In genomic region chr11:46616551-46617450, GRCh38 we compare ENCODE assay signal across 1 cellular context.
A peak's percentile ranks its signal among the peaks of the same experiment; 100 is the strongest.
TF ChIP-seq lines count a peak whose summit lies in the region.

TSS of gene HARBI1 (minus strand) at chr11:46617227. CDS start at chr11:46616237, 990 bp downstream.

TF ChIP-seq in K562, 482 proteins besides CTCF, POLR2A, EP300 and RAD21 (continued from another document and continues in another):
- TF ChIP-seq MNT (conservative IDR thresholded peaks at IDR 0.05) (peak; percentile 92 to 96), HMBOX1 (IDR thresholded peaks at IDR 0.05) (peak; percentile 15; the same call in 1 of the 2 replicates), ZC3H11A (IDR thresholded peaks at IDR 0.05; ENCODE audit: low read depth, low read length) (no peak), ZNF324 (CRISPR knock-in tag; IDR thresholded peaks at IDR 0.05) (no peak), ZBTB49 (CRISPR knock-in tag; IDR thresholded peaks at IDR 0.05; ENCODE audit: borderline replicate concordance) (no peak), KLF1 (tag; IDR thresholded peaks at IDR 0.05) (peak; percentile 66; the same call in 1 of the 2 replicates), CGGBP1 (CRISPR knock-in tag; IDR thresholded peaks at IDR 0.05) (peak; percentile 86; the same call in 1 of the 2 replicates), ZSCAN32 (CRISPR knock-in tag; IDR thresholded peaks at IDR 0.05) (no peak), FOXA1 (IDR thresholded peaks at IDR 0.05; ENCODE audit: borderline replicate concordance) (no peak), SRSF1 (IDR thresholded peaks at IDR 0.05; ENCODE audit: low read depth, low read length) (no peak), CBX8 (IDR thresholded peaks at IDR 0.05; ENCODE audit: borderline replicate concordance, extremely low read depth, low read depth, low read length, poor library complexity, severe bottlenecking) (no peak), TRIM25 (IDR thresholded peaks at IDR 0.05; ENCODE audit: borderline replicate concordance) (no peak), SMAD4 (CRISPR knock-in tag; conservative IDR thresholded peaks at IDR 0.05) (peak; percentile 60; the same call in 1 of the 2 replicates), PYGO2 (tag; IDR thresholded peaks at IDR 0.05) (no peak), RBFOX2 (IDR thresholded peaks at IDR 0.05; ENCODE audit: low read depth, low read length) (peak; percentile 91), CHD1 (IDR thresholded peaks at IDR 0.05; ENCODE audit: low read length) (no peak), CBX2 (IDR thresholded peaks at IDR 0.05; ENCODE audit: insufficient read depth, low read length, poor library complexity, severe bottlenecking) (no peak), RCOR1 (IDR thresholded peaks at IDR 0.05; ENCODE audit: borderline replicate concordance in 1 of 2, low read depth in 2 of 2, low read length in 2 of 2) (no peak), SPI1 (IDR thresholded peaks at IDR 0.05; ENCODE audit: borderline replicate concordance, low read depth, low read length) (no peak), KAT8 (IDR thresholded peaks at IDR 0.05; ENCODE audit: low read depth) (no peak), HMG20A (CRISPR knock-in tag; conservative IDR thresholded peaks at IDR 0.05) (no peak), ZNF764 (CRISPR knock-in tag; IDR thresholded peaks at IDR 0.05; ENCODE audit: low read depth) (no peak), DMBX1 (CRISPR knock-in tag; IDR thresholded peaks at IDR 0.05; ENCODE audit: borderline replicate concordance) (no peak), ZBTB26 (CRISPR knock-in tag; IDR thresholded peaks at IDR 0.05) (no peak), ZNF551 (CRISPR knock-in tag; IDR thresholded peaks at IDR 0.05) (no peak), LARP7 (IDR thresholded peaks at IDR 0.05) (0 out of 2 replicates have a peak, but pooled peaks have one; percentile 13), MYC (IDR thresholded peaks at IDR 0.05; ENCODE audit: low read depth, low read length) (peak; percentile 56; the same call in 1 of the 2 replicates), MYC (CRISPR knock-in tag; IDR thresholded peaks at IDR 0.05; ENCODE audit: borderline replicate concordance, low read depth) (no peak), ZNF77 (CRISPR knock-in tag; IDR thresholded peaks at IDR 0.05) (no peak), ZNF24 (IDR thresholded peaks at IDR 0.05) (no peak), GTF2B (IDR thresholded peaks at IDR 0.05; ENCODE audit: extremely low read depth, insufficient read length) (no peak), CBX5 (IDR thresholded peaks at IDR 0.05; ENCODE audit: borderline replicate concordance, low read depth) (no peak), SNAPC5 (CRISPR knock-in tag; IDR thresholded peaks at IDR 0.05) (no peak), ETV1 (tag; conservative IDR thresholded peaks at IDR 0.05; ENCODE audit: low read depth) (no peak; the same call in 1 of the 2 replicates), ARHGAP35 (IDR thresholded peaks at IDR 0.05; ENCODE audit: partially characterized antibody) (no peak), ZNF609 (CRISPR knock-in tag; IDR thresholded peaks at IDR 0.05; ENCODE audit: borderline replicate concordance) (no peak), BHLHE40 (IDR thresholded peaks at IDR 0.05; ENCODE audit: low read length) (no peak; the same call in 1 of the 2 replicates), ZBTB43 (CRISPR knock-in tag; IDR thresholded peaks at IDR 0.05) (no peak), NFE2L1 (tag; IDR thresholded peaks at IDR 0.05; ENCODE audit: borderline replicate concordance, low read depth) (no peak), E4F1 (CRISPR knock-in tag; IDR thresholded peaks at IDR 0.05; ENCODE audit: borderline replicate concordance) (no peak), RHOXF2B (CRISPR knock-in tag; conservative IDR thresholded peaks at IDR 0.05) (no peak), ZFP36 (IDR thresholded peaks at IDR 0.05; ENCODE audit: low read depth, low read length, partially characterized antibody) (no peak)
